ENCODE assay signal across 8 cellular contexts in genomic region chr1:43073490-43074230, GRCh38.
DNase-seq lines count a peak whose midpoint lies in the region; ATAC-seq and TF ChIP-seq lines count a peak whose summit lies in the region.

No MANE protein-coding gene starts in this region.

- no peaks in the 10 kb centered on the region for H3K27me3 Mint-ChIP-seq in IgD-negative memory B cell
- no peaks in the 10 kb centered on the region for H3K27me3 Mint-ChIP-seq in naive B cell

- H2AFZ ChIP-seq in OCI-LY7 (ENCODE audit: low read length) = peak overlapping the region; percentile 72; the same call in 1 of the 2 replicates

- H3K36me3 ChIP-seq in OCI-LY7 (ENCODE audit: insufficient read depth, low read length) = no peaks in the 10 kb centered on the region

- no peak overlapping the region for H3K4me2 ChIP-seq in OCI-LY7 (ENCODE audit: low read length)

- H3K36me3 Mint-ChIP-seq in IgD-negative memory B cell (no peaks in the 10 kb centered on the region), naive B cell (no peaks in the 10 kb centered on the region)

- peak; percentile 71 for ATAC-seq in esophagus mucosa
- ATAC-seq in naive B cell (ENCODE audit: low read depth in 2 of 2) = peak; percentile 72 to 81
- ATAC-seq in HG02763 (IDR thresholded peaks at IDR 0.05; ENCODE audit: unreplicated experiment) = no peak

- no peaks in the 10 kb centered on the region for H3K9me3 Mint-ChIP-seq in IgD-negative memory B cell
- no peaks in the 10 kb centered on the region for H3K9me3 Mint-ChIP-seq in naive B cell

- no peaks in the 10 kb centered on the region for H3K9me3 ChIP-seq in OCI-LY7 (ENCODE audit: low read length)

- H4K20me1 ChIP-seq in OCI-LY7 (ENCODE audit: insufficient read depth, low read length) = no peaks in the 10 kb centered on the region

- H3K4me3 Mint-ChIP-seq in IgD-negative memory B cell (peak overlapping the region in 3 of 4 donors; percentile 10 to 91 (median 35)), naive B cell (peak overlapping the region in 7 of 8 donors; percentile 30 to 87 (median 79))

- H3K4me1 ChIP-seq in OCI-LY7 (ENCODE audit: insufficient read depth, low read length, poor library complexity, severe bottlenecking) = peaks cover 16% of the 10 kb centered on the region

- peak; percentile 94 for TF ChIP-seq CTCF in OCI-LY7 (conservative IDR thresholded peaks at IDR 0.05; ENCODE audit: low read length)

- H3K27ac ChIP-seq in OCI-LY7 (ENCODE audit: low read depth, low read length, poor library complexity, severe bottlenecking) = no peak overlapping the region

- POLR2A ChIA-PET in OCI-LY7 (lab: Charles Lee) = interaction anchor here (0.6 to 1.9 kb wide), 9 partner anchors 10 to 256 kb away, joined by 3 to 7 read pairs (median 3); partner anchors contain the start of gene SVBP

- CTCF ChIA-PET in OCI-LY7 (lab: Charles Lee; ENCODE audit: unreplicated experiment) = interaction anchor here (0.5 to 2.2 kb wide), 8 partner anchors 120 to 1788 kb away, joined by 3 to 49 read pairs (median 4); no protein-coding TSS in a partner anchor

- no TSS peak for BruUV-seq in OCI-LY7 (replicated peaks; lab: Mats Ljungman, UMichigan)

- DNase-seq in D341Med (ENCODE audit: low spot score) (peak; percentile 76), OCI-LY7 (ENCODE audit: low spot score) (peak; percentile 77), activated T-cell treated with anti-CD3 and anti-CD28 coated beads for 1 hour (ENCODE audit: low read depth) (peak; percentile 63), naive B cell (peak; percentile 70)
- peak; percentile 46 to 64 for DNase-seq in stimulated activated CD8-positive, alpha-beta memory T cell treated with anti-CD3 and anti-CD28 coated beads, Interleukin-7, amount 100 ng/mL, for 4 hours (ENCODE audit: low read depth in 2 of 2)

- intact Hi-C loops in OCI-LY7 (cut with micrococcal nuclease; ENCODE audit: unreplicated experiment) = loop anchor here (1.0 to 2.0 kb wide), 5 partner anchors 142 to 495 kb away; no protein-coding TSS in a partner anchor

- no peaks in the 10 kb centered on the region for H3K79me2 ChIP-seq in OCI-LY7 (ENCODE audit: insufficient read depth, low read depth, low read length)

- H3K9me2 ChIP-seq in OCI-LY7 (ENCODE audit: insufficient read depth, low read length) = no peaks in the 10 kb centered on the region

- H3K27ac Mint-ChIP-seq in IgD-negative memory B cell (peak overlapping the region; percentile 11 to 46 (median 32)), naive B cell (peak overlapping the region; percentile 25 to 92 (median 66))

- H3K4me1 Mint-ChIP-seq in IgD-negative memory B cell (peaks cover 21 to 28% (median 26%) of the 10 kb centered on the region in 3 donors), naive B cell (peaks cover 34 to 47% (median 40%) of the 10 kb centered on the region in 3 donors)

- no peak overlapping the region for H3K4me3 ChIP-seq in OCI-LY7 (ENCODE audit: low read depth, low read length, poor library complexity, severe bottlenecking)
